ENCODE assay signal across 8 cellular contexts in genomic region chr3:194573680-194574437, GRCh38. TPM values are rescaled to one million over a fixed set of nuclear protein-coding genes. Genes with fewer than 3 reads are reported as not detected.
DNase-seq lines count a peak whose midpoint lies in the region; ATAC-seq and TF ChIP-seq lines count a peak whose summit lies in the region.

No MANE protein-coding gene starts in this region.

- ATAC-seq in HG02623 (IDR thresholded peaks at IDR 0.05; ENCODE audit: unreplicated experiment), result peak; percentile 78

- no peak overlapping the region for H3K23ac ChIP-seq in trophoblast cell (ENCODE audit: low read length)

- H3K4me2 ChIP-seq in fibroblast of lung (ENCODE audit: extremely low read depth, insufficient read depth, low read length) (no peak overlapping the region), trophoblast cell (ENCODE audit: low read length) (no peak overlapping the region)

- H3K9me3 Mint-ChIP-seq in activated CD4-positive, alpha-beta memory T cell treated with anti-CD3 and anti-CD28 coated beads, Interleukin-2, amount 10 ng/mL, durations not matched to agents 7 days and 5 days, result no peaks in the 10 kb centered on the region

- no peak overlapping the region for H2BK12ac ChIP-seq in trophoblast cell (ENCODE audit: low read length)

- H3K9ac ChIP-seq in fibroblast of lung (ENCODE audit: insufficient read depth, low read length), result no peak overlapping the region
- H3K9ac ChIP-seq in trophoblast cell (ENCODE audit: low read length), result no peak overlapping the region

- no peak overlapping the region for H4K91ac ChIP-seq in trophoblast cell (ENCODE audit: low read depth, low read length)

- no peaks in the 10 kb centered on the region for H4K20me1 ChIP-seq in fibroblast of lung (ENCODE audit: control insufficient read depth, extremely low read depth, insufficient read depth, low read length)

- H3K18ac ChIP-seq in trophoblast cell (ENCODE audit: low read length), result no peak overlapping the region

- H3K4me3 ChIP-seq in fibroblast of lung (replicated peaks in 1 of 4; ENCODE audit: control extremely low read depth in 1 of 4, insufficient read depth in 1 of 4, low read depth in 3 of 4, low read length in 4 of 4), result no peak overlapping the region
- H3K4me3 ChIP-seq in trophoblast cell (ENCODE audit: low read depth, low read length), result no peak overlapping the region

- no CpG with 5 or more reads among the region's 10 CpGs for WGBS in trophoblast cell (ENCODE audit: extremely low coverage, insufficient coverage, insufficient read length)

- H3K36me3 ChIP-seq in fibroblast of lung (ENCODE audit: control insufficient read depth, insufficient read depth, low read length) (no peaks in the 10 kb centered on the region), trophoblast cell (ENCODE audit: control insufficient read depth in 1 of 2, insufficient read depth in 2 of 2, low read length in 2 of 2) (no peaks in the 10 kb centered on the region)

- H3K27ac Mint-ChIP-seq in activated CD4-positive, alpha-beta memory T cell treated with anti-CD3 and anti-CD28 coated beads, Interleukin-2, amount 10 ng/mL, durations not matched to agents 7 days and 5 days, result no peak overlapping the region

- CTCF ChIA-PET in activated CD4-positive, alpha-beta memory T cell treated with anti-CD3 and anti-CD28 coated beads, Interleukin-2, amount 10 ng/mL, durations not matched to agents 7 days and 5 days (lab: Charles Lee), result interaction anchor here (0.6 to 4.5 kb wide), 15 partner anchors 9 to 229 kb away, joined by 3 to 40 read pairs (median 3); partner anchors contain the start of gene ATP13A3

- H2BK120ac ChIP-seq in trophoblast cell (ENCODE audit: insufficient read depth, low read length, poor library complexity), result no peak overlapping the region

- no peak overlapping the region for H2BK5ac ChIP-seq in trophoblast cell (ENCODE audit: low read depth, low read length, poor library complexity)

- H3K4me1 Mint-ChIP-seq in activated CD4-positive, alpha-beta memory T cell treated with anti-CD3 and anti-CD28 coated beads, Interleukin-2, amount 10 ng/mL, durations not matched to agents 7 days and 5 days, result peaks cover 18% of the 10 kb centered on the region

- H3K27me3 ChIP-seq in fibroblast of lung (ENCODE audit: control insufficient read depth, insufficient read depth, low read length) (no peaks in the 10 kb centered on the region), trophoblast cell (ENCODE audit: insufficient read depth, low read length) (no peaks in the 10 kb centered on the region)

- TF ChIP-seq CTCF in fibroblast of lung (conservative IDR thresholded peaks at IDR 0.05 in 1 of 2, IDR thresholded peaks at IDR 0.05 in 1 of 2; ENCODE audit: low read depth in 1 of 2, low read length in 2 of 2), result peak; percentile 12 to 52

- no peaks in the 10 kb centered on the region for H3K36me3 Mint-ChIP-seq in activated CD4-positive, alpha-beta memory T cell treated with anti-CD3 and anti-CD28 coated beads, Interleukin-2, amount 10 ng/mL, durations not matched to agents 7 days and 5 days (ENCODE audit: low read depth)

- no peak overlapping the region for H4K12ac ChIP-seq in trophoblast cell (ENCODE audit: low read depth, low read length)

- H3K27me3 Mint-ChIP-seq in activated CD4-positive, alpha-beta memory T cell treated with anti-CD3 and anti-CD28 coated beads, Interleukin-2, amount 10 ng/mL, durations not matched to agents 7 days and 5 days, result peaks cover 28% of the 10 kb centered on the region

- no peak overlapping the region for H2AFZ ChIP-seq in fibroblast of lung (ENCODE audit: low read length)
- H2AFZ ChIP-seq in trophoblast cell (ENCODE audit: insufficient read depth, low read length, poor library complexity), result no peak overlapping the region

- no peak overlapping the region for H3K14ac ChIP-seq in trophoblast cell (ENCODE audit: low read length)

- H3K4ac ChIP-seq in trophoblast cell (ENCODE audit: low read depth, low read length), result no peak overlapping the region

- H3K79me1 ChIP-seq in trophoblast cell (ENCODE audit: low read length), result peaks cover 5% of the 10 kb centered on the region

- H3K4me1 ChIP-seq in fibroblast of lung (ENCODE audit: control insufficient read depth, extremely low read depth, insufficient read depth, low read length) (peaks cover 33% of the 10 kb centered on the region), trophoblast cell (ENCODE audit: control insufficient read depth in 1 of 2, insufficient read depth in 2 of 2, low read length in 2 of 2) (peaks cover 7 to 12% of the 10 kb centered on the region in 2 experiments)

- peak; percentile 77 for DNase-seq in activated effector memory CD4-positive, alpha-beta T cell treated with anti-CD3 and anti-CD28 coated beads, Interleukin-2, amount 50 U/mL, for 16 hours
- DNase-seq in activated effector memory CD4-positive, alpha-beta T cell treated with Interleukin-2 at 50 U/mL for 16 hours, result no peak
- peak; percentile 60 for DNase-seq in NCI-H2107 (lab: John Stamatoyannopoulos, UW)
- DNase-seq in activated CD4-positive, alpha-beta memory T cell treated with anti-CD3 and anti-CD28 coated beads, Interleukin-2, amount 10 ng/mL, durations not matched to agents 7 days and 5 days, result peak; percentile 43
- DNase-seq in fibroblast of lung (ENCODE audit: low read depth in 2 of 2), result peak; percentile 59 to 72
- peak; percentile 51 to 69 for DNase-seq in trophoblast cell
- no peak for DNase-seq in GF-D8 (lab: John Stamatoyannopoulos, UW)

- H3K27ac ChIP-seq in fibroblast of lung (ENCODE audit: insufficient read depth, low read length), result peak overlapping the region; percentile 90
- H3K27ac ChIP-seq in trophoblast cell (ENCODE audit: low read depth, low read length), result no peak overlapping the region

- no peak overlapping the region for H2AK5ac ChIP-seq in trophoblast cell (ENCODE audit: low read length)

- H4K8ac ChIP-seq in trophoblast cell (ENCODE audit: low read depth, low read length), result no peak overlapping the region

- no peak overlapping the region for H3K4me3 Mint-ChIP-seq in activated CD4-positive, alpha-beta memory T cell treated with anti-CD3 and anti-CD28 coated beads, Interleukin-2, amount 10 ng/mL, durations not matched to agents 7 days and 5 days

- POLR2A ChIA-PET in activated CD4-positive, alpha-beta memory T cell treated with anti-CD3 and anti-CD28 coated beads, Interleukin-2, amount 10 ng/mL, durations not matched to agents 7 days and 5 days (lab: Charles Lee), result interaction anchor here (0.9 to 1.5 kb wide), 2 partner anchors 86 to 88 kb away, joined by 3 read pairs; no protein-coding TSS in a partner anchor

- H3K79me2 ChIP-seq in fibroblast of lung (ENCODE audit: control insufficient read depth, insufficient read depth, low read length), result no peaks in the 10 kb centered on the region
- no peaks in the 10 kb centered on the region for H3K79me2 ChIP-seq in trophoblast cell (ENCODE audit: control insufficient read depth, insufficient read depth, low read length, poor library complexity)

- H3K9me3 ChIP-seq in fibroblast of lung (ENCODE audit: control insufficient read depth, insufficient read depth, low read depth, low read length) (no peaks in the 10 kb centered on the region), trophoblast cell (ENCODE audit: insufficient read depth, low read depth, low read length) (peaks cover 2% of the 10 kb centered on the region)

RNA-seq across cellular contexts. Expression of gene TMEM44, which starts 59.4 kb away (rescaled TPM):
- 1 to 10 TPM; 6.2 to 7.1 TPM for total RNA-seq in activated CD4-positive, alpha-beta memory T cell treated with anti-CD3 and anti-CD28 coated beads, Interleukin-2, amount 10 ng/mL, durations not matched to agents 7 days and 5 days
- total RNA-seq in fibroblast of lung, result 9.2 and 14.9 TPM in 2 replicates
- 10.8 and 11.0 TPM in 2 replicates for polyA plus RNA-seq in fibroblast of lung
- 12.3 and 13.5 TPM in 2 replicates for polyA plus RNA-seq in fibroblast of lung (2012)
- polyA minus RNA-seq in fibroblast of lung (ENCODE audit: low replicate concordance), result 12.5 and 14.9 TPM in 2 replicates
- polyA plus RNA-seq in trophoblast cell (2013), result 9.6 and 10.5 TPM in 2 replicates

Comparison
In these comparisons a context has a peak if more than half of its experiments do, and no peak if none do; other contexts are left out.
1. DNase-seq: peak in activated effector memory CD4-positive, alpha-beta T cell treated with anti-CD3 and anti-CD28 coated beads, Interleukin-2, amount 50 U/mL, for 16 hours (single experiment), NCI-H2107 (single experiment), activated CD4-positive, alpha-beta memory T cell treated with anti-CD3 and anti-CD28 coated beads, Interleukin-2, amount 10 ng/mL, durations not matched to agents 7 days and 5 days (single experiment), fibroblast of lung (2 of 2) and trophoblast cell (2 of 2); none in activated effector memory CD4-positive, alpha-beta T cell treated with Interleukin-2 at 50 U/mL for 16 hours (single experiment) and GF-D8 (single experiment).